ENCODE assay signal across 20 cellular contexts in the genomic region with DNA sequence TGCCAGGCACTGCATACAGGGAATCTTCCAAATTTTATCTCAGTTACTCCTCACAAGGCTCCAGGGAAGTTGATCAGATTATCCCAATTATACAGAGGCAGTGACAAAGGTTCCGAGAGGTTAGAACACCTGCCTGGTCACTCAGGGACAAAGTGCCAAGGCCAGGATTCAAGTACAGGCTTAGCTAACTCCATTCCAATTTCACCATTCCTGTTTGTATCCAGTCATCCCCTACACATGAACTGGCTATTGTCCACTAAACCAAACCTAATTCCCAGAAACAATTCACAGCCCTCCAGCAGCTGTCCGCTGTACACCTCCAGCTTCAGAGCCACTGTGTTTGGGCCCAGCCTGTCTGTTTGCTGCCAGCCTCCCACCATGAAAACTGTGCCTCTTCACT. TPM values are rescaled to one million over a fixed set of nuclear protein-coding genes. Genes with fewer than 3 reads are reported as not detected.
"Had no signal": no experiment of that assay in that cellular context is flagged by ENCODE, and none has a peak within 500 bp of the region (broad histone marks: within the 10 kb centered on the region; RNA-seq: fewer than 3 reads in every experiment).

No MANE protein-coding gene starts in this region.

- H3K4me2 ChIP-seq: SK-N-SH had no signal

- H3K9me3 ChIP-seq: SK-N-SH had no signal

- H3K9ac ChIP-seq: SK-N-SH had no signal

- FAIRE-seq: RCC 7860 had no signal

- DNase-seq: KBM-7, MV-4-11, NCI-H1048, NCI-H1105, NCI-H1417, NCI-H146, NCI-H1694 treated with DMSO at 0.1 percent for 48 hours, NCI-H1930, NCI-H2081, NCI-H2107, NCI-H2227 treated with DMSO at 0.1 percent for 48 hours, NCI-H524 treated with DMSO at 0.1 percent for 48 hours, NCI-H69, NCI-H774, Right ventricle myocardium superior, RPMI8226, SIG-M5, SK-N-SH had no signal

RNA-seq across cellular contexts. Expression of a gene that starts 16.0 kb away (rescaled TPM):
- total RNA-seq: MCF 10A, Right ventricle myocardium superior had no signal
- polyA plus RNA-seq: SK-N-SH had no signal
